Comparison of ENCODE assay signal across 3 cellular contexts in the genomic region with DNA sequence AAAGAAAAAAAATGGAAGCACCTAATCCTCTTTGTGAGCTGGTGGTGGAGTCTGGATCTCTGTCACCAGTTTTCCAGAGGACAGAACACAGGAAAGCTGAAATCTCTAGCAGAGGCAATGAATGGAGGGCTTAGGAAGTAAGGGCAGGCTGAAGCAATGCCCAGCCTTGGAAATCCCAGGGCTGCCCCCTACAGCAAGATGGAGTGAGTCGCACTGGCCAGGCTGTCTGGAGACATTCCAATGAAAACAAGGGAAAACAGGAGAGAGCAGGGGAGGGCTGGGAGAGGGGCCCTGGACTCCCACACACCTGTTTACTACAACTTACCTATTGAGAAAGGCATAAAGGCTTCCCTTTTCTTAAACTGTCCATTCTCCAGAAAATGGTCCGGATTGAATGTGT.
A peak's percentile ranks its signal among the peaks of the same experiment; 100 is the strongest.
TF ChIP-seq lines count a peak whose summit lies in the region.

No MANE protein-coding gene starts in this region.

TF ChIP-seq in GM23338, 12 proteins besides CTCF, POLR2A, EP300 and RAD21 (continues in another document):
- TF ChIP-seq, protein P1, sequence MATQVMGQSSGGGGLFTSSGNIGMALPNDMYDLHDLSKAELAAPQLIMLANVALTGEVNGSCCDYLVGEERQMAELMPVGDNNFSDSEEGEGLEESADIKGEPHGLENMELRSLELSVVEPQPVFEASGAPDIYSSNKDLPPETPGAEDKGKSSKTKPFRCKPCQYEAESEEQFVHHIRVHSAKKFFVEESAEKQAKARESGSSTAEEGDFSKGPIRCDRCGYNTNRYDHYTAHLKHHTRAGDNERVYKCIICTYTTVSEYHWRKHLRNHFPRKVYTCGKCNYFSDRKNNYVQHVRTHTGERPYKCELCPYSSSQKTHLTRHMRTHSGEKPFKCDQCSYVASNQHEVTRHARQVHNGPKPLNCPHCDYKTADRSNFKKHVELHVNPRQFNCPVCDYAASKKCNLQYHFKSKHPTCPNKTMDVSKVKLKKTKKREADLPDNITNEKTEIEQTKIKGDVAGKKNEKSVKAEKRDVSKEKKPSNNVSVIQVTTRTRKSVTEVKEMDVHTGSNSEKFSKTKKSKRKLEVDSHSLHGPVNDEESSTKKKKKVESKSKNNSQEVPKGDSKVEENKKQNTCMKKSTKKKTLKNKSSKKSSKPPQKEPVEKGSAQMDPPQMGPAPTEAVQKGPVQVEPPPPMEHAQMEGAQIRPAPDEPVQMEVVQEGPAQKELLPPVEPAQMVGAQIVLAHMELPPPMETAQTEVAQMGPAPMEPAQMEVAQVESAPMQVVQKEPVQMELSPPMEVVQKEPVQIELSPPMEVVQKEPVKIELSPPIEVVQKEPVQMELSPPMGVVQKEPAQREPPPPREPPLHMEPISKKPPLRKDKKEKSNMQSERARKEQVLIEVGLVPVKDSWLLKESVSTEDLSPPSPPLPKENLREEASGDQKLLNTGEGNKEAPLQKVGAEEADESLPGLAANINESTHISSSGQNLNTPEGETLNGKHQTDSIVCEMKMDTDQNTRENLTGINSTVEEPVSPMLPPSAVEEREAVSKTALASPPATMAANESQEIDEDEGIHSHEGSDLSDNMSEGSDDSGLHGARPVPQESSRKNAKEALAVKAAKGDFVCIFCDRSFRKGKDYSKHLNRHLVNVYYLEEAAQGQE (IDR thresholded peaks at IDR 0.05; ENCODE audit: unreplicated experiment), result no peak
- no peak for TF ChIP-seq ZNF331 (CRISPR knock-in tag; IDR thresholded peaks at IDR 0.05; ENCODE audit: low read depth)
- no peak for TF ChIP-seq EZH2phosphoT487 (IDR thresholded peaks at IDR 0.05; ENCODE audit: unreplicated experiment)
- TF ChIP-seq NANOG (IDR thresholded peaks at IDR 0.05; ENCODE audit: borderline replicate concordance), result no peak
- TF ChIP-seq EZH2 (IDR thresholded peaks at IDR 0.05; ENCODE audit: low read depth, unreplicated experiment), result no peak
- TF ChIP-seq, protein P2, sequence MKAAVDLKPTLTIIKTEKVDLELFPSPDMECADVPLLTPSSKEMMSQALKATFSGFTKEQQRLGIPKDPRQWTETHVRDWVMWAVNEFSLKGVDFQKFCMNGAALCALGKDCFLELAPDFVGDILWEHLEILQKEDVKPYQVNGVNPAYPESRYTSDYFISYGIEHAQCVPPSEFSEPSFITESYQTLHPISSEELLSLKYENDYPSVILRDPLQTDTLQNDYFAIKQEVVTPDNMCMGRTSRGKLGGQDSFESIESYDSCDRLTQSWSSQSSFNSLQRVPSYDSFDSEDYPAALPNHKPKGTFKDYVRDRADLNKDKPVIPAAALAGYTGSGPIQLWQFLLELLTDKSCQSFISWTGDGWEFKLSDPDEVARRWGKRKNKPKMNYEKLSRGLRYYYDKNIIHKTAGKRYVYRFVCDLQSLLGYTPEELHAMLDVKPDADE (IDR thresholded peaks at IDR 0.05), result no peak
- no peak for TF ChIP-seq POLR2AphosphoS5 (IDR thresholded peaks at IDR 0.05; ENCODE audit: low read depth)
- no peak for TF ChIP-seq STAT1 (IDR thresholded peaks at IDR 0.05; ENCODE audit: unreplicated experiment)
- TF ChIP-seq CREB1 (CRISPR knock-in tag; IDR thresholded peaks at IDR 0.05; ENCODE audit: low read depth), result no peak
- no peak for TF ChIP-seq ZNF114 (CRISPR knock-in tag; IDR thresholded peaks at IDR 0.05)

TF ChIP-seq in H1, 55 proteins besides CTCF, POLR2A, EP300 and RAD21:
- TF ChIP-seq GABPA (IDR thresholded peaks at IDR 0.05; ENCODE audit: borderline replicate concordance, insufficient read depth, low read length) (no peak), YY1 (IDR thresholded peaks at IDR 0.05; ENCODE audit: low read depth, low read length) (0 out of 2 replicates have a peak, but pooled peaks have one; percentile 39)

TF ChIP-seq in HepG2, 621 proteins besides CTCF, POLR2A, EP300 and RAD21:
- TF ChIP-seq FOXK2 (IDR thresholded peaks at IDR 0.05) (no peak), ZNF136 (CRISPR knock-in tag; IDR thresholded peaks at IDR 0.05; ENCODE audit: low read depth) (no peak), NFIC (IDR thresholded peaks at IDR 0.05; ENCODE audit: low read length) (no peak), RFX1 (IDR thresholded peaks at IDR 0.05) (no peak), ZFAT (CRISPR knock-in tag; conservative IDR thresholded peaks at IDR 0.05) (no peak), HIVEP1 (CRISPR knock-in tag; IDR thresholded peaks at IDR 0.05) (no peak), ZSCAN20 (CRISPR knock-in tag; IDR thresholded peaks at IDR 0.05; ENCODE audit: borderline replicate concordance) (no peak), ZFP36L2 (CRISPR knock-in tag; IDR thresholded peaks at IDR 0.05) (no peak), PRMT3 (CRISPR knock-in tag; IDR thresholded peaks at IDR 0.05; ENCODE audit: borderline replicate concordance, low read depth) (no peak), ZNF282 (IDR thresholded peaks at IDR 0.05; ENCODE audit: partially characterized antibody) (no peak), ZNF124 (CRISPR knock-in tag; IDR thresholded peaks at IDR 0.05) (no peak)
- TF ChIP-seq, protein P3, sequence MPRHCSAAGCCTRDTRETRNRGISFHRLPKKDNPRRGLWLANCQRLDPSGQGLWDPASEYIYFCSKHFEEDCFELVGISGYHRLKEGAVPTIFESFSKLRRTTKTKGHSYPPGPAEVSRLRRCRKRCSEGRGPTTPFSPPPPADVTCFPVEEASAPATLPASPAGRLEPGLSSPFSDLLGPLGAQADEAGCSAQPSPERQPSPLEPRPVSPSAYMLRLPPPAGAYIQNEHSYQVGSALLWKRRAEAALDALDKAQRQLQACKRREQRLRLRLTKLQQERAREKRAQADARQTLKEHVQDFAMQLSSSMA (CRISPR knock-in tag; IDR thresholded peaks at IDR 0.05), result no peak
- TF ChIP-seq, protein P4, sequence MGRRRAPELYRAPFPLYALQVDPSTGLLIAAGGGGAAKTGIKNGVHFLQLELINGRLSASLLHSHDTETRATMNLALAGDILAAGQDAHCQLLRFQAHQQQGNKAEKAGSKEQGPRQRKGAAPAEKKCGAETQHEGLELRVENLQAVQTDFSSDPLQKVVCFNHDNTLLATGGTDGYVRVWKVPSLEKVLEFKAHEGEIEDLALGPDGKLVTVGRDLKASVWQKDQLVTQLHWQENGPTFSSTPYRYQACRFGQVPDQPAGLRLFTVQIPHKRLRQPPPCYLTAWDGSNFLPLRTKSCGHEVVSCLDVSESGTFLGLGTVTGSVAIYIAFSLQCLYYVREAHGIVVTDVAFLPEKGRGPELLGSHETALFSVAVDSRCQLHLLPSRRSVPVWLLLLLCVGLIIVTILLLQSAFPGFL (CRISPR knock-in tag; IDR thresholded peaks at IDR 0.05), result no peak
- TF ChIP-seq, protein P5, sequence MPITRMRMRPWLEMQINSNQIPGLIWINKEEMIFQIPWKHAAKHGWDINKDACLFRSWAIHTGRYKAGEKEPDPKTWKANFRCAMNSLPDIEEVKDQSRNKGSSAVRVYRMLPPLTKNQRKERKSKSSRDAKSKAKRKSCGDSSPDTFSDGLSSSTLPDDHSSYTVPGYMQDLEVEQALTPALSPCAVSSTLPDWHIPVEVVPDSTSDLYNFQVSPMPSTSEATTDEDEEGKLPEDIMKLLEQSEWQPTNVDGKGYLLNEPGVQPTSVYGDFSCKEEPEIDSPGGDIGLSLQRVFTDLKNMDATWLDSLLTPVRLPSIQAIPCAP (CRISPR knock-in tag; IDR thresholded peaks at IDR 0.05; ENCODE audit: low read depth), result no peak
